8 cellular contexts compared by ENCODE assay signal in the genomic region with DNA sequence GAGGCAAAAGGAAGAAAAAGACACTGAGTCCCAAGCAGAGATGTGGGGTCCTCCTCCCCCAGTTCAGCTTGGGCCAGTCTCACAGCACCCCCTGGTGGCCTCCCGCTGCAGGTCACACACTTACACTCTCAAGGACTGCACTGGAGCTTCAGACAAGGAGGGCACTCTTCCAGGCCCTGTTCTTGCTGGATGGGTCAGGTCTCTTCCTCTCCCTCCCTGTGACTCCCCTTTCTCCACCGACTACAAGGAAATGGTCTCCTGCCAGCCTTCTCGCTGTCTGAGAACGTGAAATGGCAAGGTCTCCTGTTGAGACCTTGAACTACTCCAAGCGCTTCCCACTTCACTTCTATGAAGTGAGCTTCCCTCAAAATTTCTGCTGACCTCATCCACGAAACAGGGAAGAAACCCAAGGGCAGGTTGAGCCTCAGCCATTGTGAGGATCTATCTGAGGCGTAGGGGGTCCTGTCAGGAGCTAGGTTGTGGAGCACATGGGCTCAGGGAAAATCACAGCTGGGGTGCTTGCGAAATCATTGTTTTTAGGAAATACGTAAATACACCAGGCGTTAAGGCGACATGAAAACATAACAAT. TPM values are rescaled to one million over a fixed set of nuclear protein-coding genes. Genes with fewer than 3 reads are reported as not detected.
A peak's percentile ranks its signal among the peaks of the same experiment; 100 is the strongest.
DNase-seq lines count a peak whose midpoint lies in the region; ATAC-seq lines count a peak whose summit lies in the region.

No MANE protein-coding gene starts in this region.

- no peak overlapping the region for H3K4me3 Mint-ChIP-seq in activated CD4-positive, alpha-beta T cell treated with anti-CD3 and anti-CD28 coated beads, Interleukin-2, amount 10 ng/mL, durations not matched to agents 7 days and 5 days

- H3K4me1 Mint-ChIP-seq in activated CD4-positive, alpha-beta T cell treated with anti-CD3 and anti-CD28 coated beads, Interleukin-2, amount 10 ng/mL, durations not matched to agents 7 days and 5 days = peaks cover 6% of the 10 kb centered on the region

- H3K27ac Mint-ChIP-seq in activated CD4-positive, alpha-beta T cell treated with anti-CD3 and anti-CD28 coated beads, Interleukin-2, amount 10 ng/mL, durations not matched to agents 7 days and 5 days = no peak overlapping the region

- ATAC-seq in GM18909 (IDR thresholded peaks at IDR 0.05; ENCODE audit: poor library complexity, unreplicated experiment) = no peak

- H3K27me3 Mint-ChIP-seq in activated CD4-positive, alpha-beta T cell treated with anti-CD3 and anti-CD28 coated beads, Interleukin-2, amount 10 ng/mL, durations not matched to agents 7 days and 5 days = peaks cover 4% of the 10 kb centered on the region

- CTCF ChIA-PET in activated CD4-positive, alpha-beta T cell treated with anti-CD3 and anti-CD28 coated beads, Interleukin-2, amount 10 ng/mL, durations not matched to agents 7 days and 5 days (lab: Charles Lee) = interaction anchor here (0.6 to 1.5 kb wide), 8 partner anchors 8 to 105 kb away, joined by 3 to 5 read pairs (median 4); a partner anchor contains a TSS

- POLR2A ChIA-PET in activated CD4-positive, alpha-beta T cell treated with anti-CD3 and anti-CD28 coated beads, Interleukin-2, amount 10 ng/mL, durations not matched to agents 7 days and 5 days (lab: Charles Lee) = no interaction called here

- no peaks in the 10 kb centered on the region for H3K9me3 Mint-ChIP-seq in activated CD4-positive, alpha-beta T cell treated with anti-CD3 and anti-CD28 coated beads, Interleukin-2, amount 10 ng/mL, durations not matched to agents 7 days and 5 days

- peak; percentile 15 for DNase-seq in DMS79 treated with DMSO at 0.1 percent for 48 hours (lab: John Stamatoyannopoulos, UW)
- DNase-seq in DMS79 (lab: John Stamatoyannopoulos, UW) = no peak
- DNase-seq in NCI-H2196 (lab: John Stamatoyannopoulos, UW; ENCODE audit: unreplicated experiment) = peak; percentile 27
- DNase-seq in activated CD4-positive, alpha-beta T cell treated with anti-CD3 and anti-CD28 coated beads, Interleukin-2, amount 10 ng/mL, durations not matched to agents 7 days and 5 days = peak; percentile 57
- peak; percentile 85 for DNase-seq in dermis blood vessel endothelial cell
- DNase-seq in medulla oblongata (ENCODE audit: extremely low spot score) = peak; percentile 52
- peak; percentile 38 for DNase-seq in stimulated activated CD8-positive, alpha-beta memory T cell treated with anti-CD3 and anti-CD28 coated beads, Interleukin-15, amount 100 ng/mL, for 1 hour (ENCODE audit: low read depth)

- no peaks in the 10 kb centered on the region for H3K36me3 Mint-ChIP-seq in activated CD4-positive, alpha-beta T cell treated with anti-CD3 and anti-CD28 coated beads, Interleukin-2, amount 10 ng/mL, durations not matched to agents 7 days and 5 days (ENCODE audit: low read depth)

RNA-seq across cellular contexts. Expression of a gene that starts 11.2 kb away (rescaled TPM):
- total RNA-seq in activated CD4-positive, alpha-beta T cell treated with anti-CD3 and anti-CD28 coated beads, Interleukin-2, amount 10 ng/mL, durations not matched to agents 7 days and 5 days = not detected
- not detected in 2 replicates for total RNA-seq in dermis blood vessel endothelial cell

RNA-seq across cellular contexts. Expression of a gene that starts 40.8 kb away (rescaled TPM):
- 1 to 10 TPM; 1.2 to 1.8 TPM for total RNA-seq in activated CD4-positive, alpha-beta T cell treated with anti-CD3 and anti-CD28 coated beads, Interleukin-2, amount 10 ng/mL, durations not matched to agents 7 days and 5 days
- 0.05 and 0.17 TPM in 2 replicates for total RNA-seq in dermis blood vessel endothelial cell
